ENCODE assay signal across 22 cellular contexts in genomic region chr12:76471579-76471978, GRCh38.
A peak's percentile ranks its signal among the peaks of the same experiment; 100 is the strongest.
DNase-seq lines count a peak whose midpoint lies in the region; ATAC-seq and TF ChIP-seq lines count a peak whose summit lies in the region.
"Had no signal": no experiment of that assay in that cellular context is flagged by ENCODE, and none has a peak within 500 bp of the region (broad histone marks: within the 10 kb centered on the region; RNA-seq: fewer than 3 reads in every experiment).

No MANE protein-coding gene starts in this region.

- H3K36me3 ChIP-seq in HEK293 (ENCODE audit: control insufficient read depth in 2 of 2, insufficient read depth in 1 of 2, low read length in 2 of 2) (no peaks in the 10 kb centered on the region), SJSA1 (no peaks in the 10 kb centered on the region)
- H3K36me3 ChIP-seq: sigmoid colon, suprapubic skin had no signal

- peak; percentile 27 for ATAC-seq in foreskin keratinocyte
- ATAC-seq: activated CD4-positive, alpha-beta T cell treated with anti-CD3 and anti-CD28 coated beads for 36 hours; mucosa of descending colon had no signal

- DNase-seq in EH (ENCODE audit: low read depth) = peak; percentile 15
- DNase-seq in SJSA1 (ENCODE audit: low read depth in 1 of 2, low spot score in 2 of 2) = no peak
- no peak for DNase-seq in foreskin keratinocyte
- DNase-seq in SK-N-DZ (ENCODE audit: low spot score) = no peak
- no peak for DNase-seq in HPDE6-E6E7 (ENCODE audit: extremely low spot score)
- DNase-seq in COLO829 (ENCODE audit: low spot score) = no peak
- no peak for DNase-seq in OCI-M2 (lab: John Stamatoyannopoulos, UW; ENCODE audit: unreplicated experiment)
- DNase-seq: activated CD4-positive, alpha-beta T cell treated with anti-CD3 and anti-CD28 coated beads for 36 hours; activated naive CD4-positive, alpha-beta T cell treated with anti-CD3 and anti-CD28 coated beads, Interleukin-2, amount 50 U/mL, for 16 hours; activated T-cell treated with anti-CD3 and anti-CD28 coated beads, Interleukin-2, amount 50 U/mL, for 48 hours; cerebellar nuclear complex; foreskin melanocyte; hypothalamus; mucosa of descending colon; NCI-H1417 treated with DMSO at 0.1 percent for 48 hours; NCI-H2107; NCI-H510A; posterior cingulate gyrus; sigmoid colon; SW 1271 had no signal

- H3K9me3 ChIP-seq in HEK293 (ENCODE audit: control insufficient read depth, insufficient read depth, low read depth, low read length) (no peaks in the 10 kb centered on the region), SJSA1 (replicated peaks) (no peaks in the 10 kb centered on the region)
- H3K9me3 ChIP-seq: mucosa of descending colon, sigmoid colon, suprapubic skin had no signal

- H3K4me1 ChIP-seq in HEK293 (ENCODE audit: control insufficient read depth, insufficient read depth, low read length) (peaks cover 10% of the 10 kb centered on the region; the same call in 1 of the 2 replicates), SJSA1 (replicated peaks) (peaks cover 19% of the 10 kb centered on the region), foreskin keratinocyte (peaks cover 11% of the 10 kb centered on the region)

- H3K27me3 ChIP-seq in SJSA1 (replicated peaks) (no peaks in the 10 kb centered on the region), foreskin keratinocyte (no peaks in the 10 kb centered on the region)
- H3K27me3 ChIP-seq: sigmoid colon, suprapubic skin had no signal

- TF ChIP-seq CTCF in HEK293 (tag by site-specific recombination; IDR thresholded peaks at IDR 0.05) (no peak), foreskin keratinocyte (conservative IDR thresholded peaks at IDR 0.05) (no peak)

- H3K4me3 ChIP-seq in HEK293 (ENCODE audit: low read depth, low read length) (no peak overlapping the region), SJSA1 (no peak overlapping the region)
- H3K4me3 ChIP-seq: mucosa of descending colon, sigmoid colon, suprapubic skin had no signal

- CTCF ChIA-PET in HEK293 (lab: Yijun Ruan, JAX) = interaction anchor here (0.6 to 1.5 kb wide), 3 partner anchors 11 to 705 kb away, joined by 3 read pairs; no protein-coding TSS in a partner anchor

- POLR2A ChIA-PET in HEK293 (lab: Yijun Ruan, JAX) = no interaction called here

- H3K27ac ChIP-seq in HEK293 (ENCODE audit: extremely low read depth, low read depth, low read length) (no peak overlapping the region), SJSA1 (peak overlapping the region; percentile 39; the same call in 1 of the 2 replicates), foreskin keratinocyte (no peak overlapping the region)
- H3K27ac ChIP-seq: sigmoid colon, suprapubic skin had no signal

TF ChIP-seq in HEK293, 187 proteins besides CTCF, POLR2A, EP300 and RAD21:
- TF ChIP-seq ZNF394 (tag by site-specific recombination; IDR thresholded peaks at IDR 0.05; ENCODE audit: borderline replicate concordance) (no peak), PRDM1 (tag by site-specific recombination; IDR thresholded peaks at IDR 0.05) (peak; percentile 39; the same call in 1 of the 2 replicates)
